ENCODE assay signal across 9 cellular contexts in genomic region chr9:107732781-107733529, GRCh38.
DNase-seq lines count a peak whose midpoint lies in the region; ATAC-seq lines count a peak whose summit lies in the region.
"Had no signal": no experiment of that assay in that cellular context is flagged by ENCODE, and none has a peak within 500 bp of the region (broad histone marks: within the 10 kb centered on the region; RNA-seq: fewer than 3 reads in every experiment).

No MANE protein-coding gene starts in this region.

- no peaks in the 10 kb centered on the region for H3K36me3 Mint-ChIP-seq in CD8-positive, alpha-beta memory T cell

- H3K27ac ChIP-seq in caudate nucleus (ENCODE audit: low read depth, low read length): peak overlapping the region; percentile 74
- no peak overlapping the region for H3K27ac ChIP-seq in CD8-positive, alpha-beta memory T cell (ENCODE audit: low read depth, low read length)

- POLR2A ChIA-PET in CD8-positive, alpha-beta memory T cell (lab: Charles Lee): no interaction called here

- no peak overlapping the region for H3K4me3 Mint-ChIP-seq in CD8-positive, alpha-beta memory T cell

- peak overlapping the region; percentile 24 for H3K4me3 ChIP-seq in MG63
- H3K4me3 ChIP-seq in CD8-positive, alpha-beta memory T cell (ENCODE audit: low read length): no peak overlapping the region

- peak; percentile 93 for DNase-seq in MG63
- DNase-seq in caudate nucleus (lab: John Stamatoyannopoulos, UW): peak in 6 of 61 donors; percentile 3 to 41 (median 26)
- peak; percentile 82 for DNase-seq in kidney tubule cell (ENCODE audit: low spot score)
- peak; percentile 49 for DNase-seq in superior temporal gyrus (ENCODE audit: extremely low spot score)
- no peak for DNase-seq in CD8-positive, alpha-beta memory T cell
- DNase-seq: activated CD4-positive, alpha-beta T cell treated with anti-CD3 and anti-CD28 coated beads for 4 hours had no signal

- no peaks in the 10 kb centered on the region for H3K27me3 Mint-ChIP-seq in CD8-positive, alpha-beta memory T cell

- CTCF ChIA-PET in CD8-positive, alpha-beta memory T cell (lab: Charles Lee): no interaction called here

- no peaks in the 10 kb centered on the region for H3K36me3 ChIP-seq in MG63
- no peaks in the 10 kb centered on the region for H3K36me3 ChIP-seq in CD8-positive, alpha-beta memory T cell (ENCODE audit: insufficient read depth, low read length)

- H3K9me3 ChIP-seq in MG63: no peaks in the 10 kb centered on the region
- no peaks in the 10 kb centered on the region for H3K9me3 ChIP-seq in CD8-positive, alpha-beta memory T cell (ENCODE audit: low read length)

- H3K4me1 Mint-ChIP-seq in CD8-positive, alpha-beta memory T cell: no peaks in the 10 kb centered on the region

- H3K4me1 ChIP-seq in CD8-positive, alpha-beta memory T cell (ENCODE audit: insufficient read depth, low read length): no peaks in the 10 kb centered on the region

- no peaks in the 10 kb centered on the region for H3K27me3 ChIP-seq in MG63
- no peaks in the 10 kb centered on the region for H3K27me3 ChIP-seq in CD8-positive, alpha-beta memory T cell (ENCODE audit: insufficient read depth, low read length, poor library complexity, severe bottlenecking)

- no peak for ATAC-seq in GM19351 (IDR thresholded peaks at IDR 0.05; ENCODE audit: unreplicated experiment)
- ATAC-seq in GM18861 (IDR thresholded peaks at IDR 0.05; ENCODE audit: unreplicated experiment): no peak
- ATAC-seq in HG03432 (IDR thresholded peaks at IDR 0.05; ENCODE audit: unreplicated experiment): no peak

- peaks cover 0 to 4% (median 3%) of the 10 kb centered on the region in 5 donors for H3K9me3 Mint-ChIP-seq in CD8-positive, alpha-beta memory T cell

- no peak overlapping the region for H3K27ac Mint-ChIP-seq in CD8-positive, alpha-beta memory T cell

Comparison
In these comparisons a context has a peak if more than half of its experiments do, and no peak if none do; other contexts are left out.
1. DNase-seq: peak in MG63 (single experiment), kidney tubule cell (single experiment) and superior temporal gyrus (single experiment); none in CD8-positive, alpha-beta memory T cell (0 of 5).